In the genomic region with DNA sequence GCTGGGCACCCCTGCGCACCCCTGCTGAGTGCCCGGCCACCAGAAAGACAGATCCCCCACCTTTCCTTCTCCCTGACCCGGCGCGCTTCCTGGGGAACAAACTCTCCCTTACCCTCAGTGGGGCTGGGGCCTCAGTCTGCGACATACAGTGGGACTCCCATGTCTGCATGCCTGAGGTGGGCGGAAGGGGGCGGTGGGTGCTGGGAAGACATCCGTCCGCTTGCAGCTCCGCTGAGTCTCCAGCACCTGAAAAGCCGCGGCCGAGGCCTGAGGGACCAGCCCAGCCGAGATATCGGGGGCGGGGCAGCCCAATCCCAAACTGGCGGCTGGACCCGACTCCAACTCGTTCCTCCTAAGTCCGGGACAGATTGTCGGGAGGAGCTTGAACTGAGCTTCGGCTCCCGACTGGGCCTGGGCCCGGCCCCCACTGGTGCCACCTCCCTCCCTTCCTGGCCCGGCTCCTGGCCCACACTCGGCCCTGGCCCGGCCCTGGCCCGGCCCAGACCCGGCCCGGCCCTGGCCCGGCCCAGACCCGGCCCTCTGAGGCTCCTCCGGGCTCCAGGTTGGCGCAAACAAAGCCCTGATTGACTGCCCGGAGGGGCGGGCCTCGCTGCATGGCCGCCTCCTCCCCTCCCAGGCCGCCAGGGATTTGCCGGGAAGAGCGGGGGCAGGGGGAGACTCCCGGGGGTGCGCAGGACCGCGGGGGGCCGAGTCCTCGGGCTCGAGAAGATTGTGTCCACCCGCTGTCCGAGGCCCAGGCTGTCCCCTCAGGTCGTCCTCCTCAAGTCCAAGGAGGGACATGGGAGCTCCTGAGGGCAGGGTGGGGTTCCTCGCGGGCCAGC, we compare ENCODE assay signal across 8 cellular contexts. TPM values are rescaled to one million over a fixed set of nuclear protein-coding genes. Genes with fewer than 3 reads are reported as not detected.
A peak's percentile ranks its signal among the peaks of the same experiment; 100 is the strongest.
DNase-seq lines count a peak whose midpoint lies in the region; ATAC-seq and TF ChIP-seq lines count a peak whose summit lies in the region.

No MANE protein-coding gene starts in this region.

- H3K36me3 ChIP-seq in HUES48 (ENCODE audit: control insufficient read depth, insufficient read depth, low read length) (no peaks in the 10 kb centered on the region), esophagus muscularis mucosa (no peaks in the 10 kb centered on the region), thyroid gland (no peaks in the 10 kb centered on the region)

- TF ChIP-seq POLR2A in esophagus muscularis mucosa (IDR thresholded peaks at IDR 0.05; ENCODE audit: low read depth), result no peak
- TF ChIP-seq POLR2A in thyroid gland (IDR thresholded peaks at IDR 0.05), result peak in 1 of 2 donors; percentile 59

- H3K9me3 ChIP-seq in HUES48 (ENCODE audit: control insufficient read depth, insufficient read depth, low read length), result peaks cover 5% of the 10 kb centered on the region; the same call in 1 of the 2 replicates
- no peaks in the 10 kb centered on the region for H3K9me3 ChIP-seq in esophagus muscularis mucosa
- H3K9me3 ChIP-seq in thyroid gland, result no peaks in the 10 kb centered on the region

- DNase-seq in AG20443 (ENCODE audit: low spot score) (peak; percentile 74), esophagus muscularis mucosa (ENCODE audit: extremely low spot score) (no peak), middle frontal gyrus (ENCODE audit: extremely low spot score, low spot score) (peak; percentile 13), thyroid gland (peak; percentile 81 to 83)
- DNase-seq in activated T-cell treated with anti-CD3 and anti-CD28 coated beads, Interleukin-2, amount 50 U/mL, for 1 hour, result peak; percentile 25
- DNase-seq in effector CD4-positive, alpha-beta T cell, result no peak

- H3K4me3 ChIP-seq in HUES48 (ENCODE audit: low read depth, low read length) (peak overlapping the region; percentile 70), esophagus muscularis mucosa (peak overlapping the region; percentile 60 to 69 (median 60)), thyroid gland (replicated peaks in 1 of 3) (peak overlapping the region; percentile 4 to 37 (median 10))

- peak overlapping the region; percentile 73 for H3K27ac ChIP-seq in HUES48 (ENCODE audit: low read depth, low read length)
- peak overlapping the region; percentile 89 to 93 (median 92) for H3K27ac ChIP-seq in esophagus muscularis mucosa (replicated peaks in 1 of 4)
- H3K27ac ChIP-seq in thyroid gland, result peak overlapping the region; percentile 76 to 93 (median 82)

- H3K27me3 ChIP-seq in HUES48 (ENCODE audit: control insufficient read depth, insufficient read depth, low read length) (peaks cover 20% of the 10 kb centered on the region), esophagus muscularis mucosa (peaks cover 0 to 7% (median 0%) of the 10 kb centered on the region in 4 donors), thyroid gland (no peaks in the 10 kb centered on the region)

- no peak for ATAC-seq in GM21390 (IDR thresholded peaks at IDR 0.05; ENCODE audit: unreplicated experiment)

- peaks cover 13% of the 10 kb centered on the region for H3K4me1 ChIP-seq in HUES48 (ENCODE audit: control insufficient read depth, insufficient read depth, low read length)
- peaks cover 5 to 31% (median 24%) of the 10 kb centered on the region in 4 donors for H3K4me1 ChIP-seq in esophagus muscularis mucosa
- peaks cover 0 to 10% of the 10 kb centered on the region in 2 donors for H3K4me1 ChIP-seq in thyroid gland

- no peak for TF ChIP-seq EP300 in esophagus muscularis mucosa (IDR thresholded peaks at IDR 0.05)

- intact Hi-C loops in esophagus muscularis mucosa (cut with DNase I) (loop anchor here (2.0 to 5.0 kb wide), 2 partner anchors 38 to 114 kb away; no protein-coding TSS in a partner anchor), thyroid gland (cut with DNase I) (loop anchor here (10.0 kb wide), 1 partner anchor 114 kb away; no protein-coding TSS in a partner anchor)

- no peak overlapping the region for H3K9ac ChIP-seq in HUES48 (ENCODE audit: low read depth, low read length)

- WGBS in esophagus muscularis mucosa, result no CpG with 5 or more reads among the region's 54 CpGs
- 0% methylated on average over 2 to 3 of the region's 54 CpGs for WGBS in thyroid gland, 2 donors

- TF ChIP-seq CTCF in esophagus muscularis mucosa (IDR thresholded peaks at IDR 0.05) (peak in 1 of 3 experiments; percentile 9), thyroid gland (IDR thresholded peaks at IDR 0.05) (no peak)

RNA-seq across cellular contexts. Expression of a gene that starts 0.9 kb away (rescaled TPM):
- total RNA-seq in esophagus muscularis mucosa, result 10 to 100 TPM in 1 of 4 donors, 1 to 10 TPM in 3; 7.3 to 13.7 (median 9.6) TPM
- 10 to 100 TPM; 10.1 to 24.0 (median 20.1) TPM for total RNA-seq in thyroid gland

Comparison
In these comparisons a context has a peak if more than half of its experiments do, and no peak if none do; other contexts are left out.
1. DNase-seq: peak in AG20443 (single experiment), activated T-cell treated with anti-CD3 and anti-CD28 coated beads, Interleukin-2, amount 50 U/mL, for 1 hour (single experiment), middle frontal gyrus (single experiment) and thyroid gland (2 of 2); none in esophagus muscularis mucosa (single experiment) and effector CD4-positive, alpha-beta T cell (single experiment).
2. H3K4me3 ChIP-seq: peak in every context shown above with its lines; median percentile 70 in HUES48; 60 in esophagus muscularis mucosa; 10 in thyroid gland.
3. Peak in every context shown above with its lines, with median percentiles within 50 percentile points of each other: H3K27ac ChIP-seq.